8 cellular contexts compared by ENCODE assay signal in genomic region chr19:57813919-57814504, GRCh38. TPM values are rescaled to one million over a fixed set of nuclear protein-coding genes. Genes with fewer than 3 reads are reported as not detected.
A peak's percentile ranks its signal among the peaks of the same experiment; 100 is the strongest.
DNase-seq lines count a peak whose midpoint lies in the region; TF ChIP-seq lines count a peak whose summit lies in the region.

No MANE protein-coding gene starts in this region.

- no peak for TF ChIP-seq CTCF in 22Rv1 (IDR thresholded peaks at IDR 0.05)
- no peak for TF ChIP-seq CTCF in cardiac fibroblast (IDR thresholded peaks at IDR 0.05; ENCODE audit: low read depth, low read length)

- peak overlapping the region; percentile 84 for H3K27ac ChIP-seq in 22Rv1
- H3K27ac ChIP-seq in mesodermal cell (ENCODE audit: low read depth, low read length, severe bottlenecking) = peak overlapping the region; percentile 53

- H3K4me3 Mint-ChIP-seq in IgD-negative memory B cell = peak overlapping the region; percentile 94 to 99 (median 98)

- H3K36me3 ChIP-seq in mesodermal cell (ENCODE audit: control insufficient read depth, insufficient read depth, low read length) = peaks cover 28% of the 10 kb centered on the region

- DNase-seq in cardiac fibroblast (ENCODE audit: low read depth in 2 of 2) (no peak), NCI-H524 treated with DMSO at 0.1 percent for 48 hours (lab: John Stamatoyannopoulos, UW) (no peak), anterior cingulate cortex (lab: John Stamatoyannopoulos, UW) (no peak), GF-D8 (lab: John Stamatoyannopoulos, UW) (no peak), DMS153 treated with DMSO at 0.1 percent for 48 hours (lab: John Stamatoyannopoulos, UW; ENCODE audit: unreplicated experiment) (no peak)

- H3K4me3 ChIP-seq in cardiac fibroblast (replicated peaks in 1 of 2; ENCODE audit: low read depth in 2 of 2, low read length in 2 of 2) = peak overlapping the region; percentile 91 to 95
- H3K4me3 ChIP-seq in mesodermal cell (ENCODE audit: extremely low read depth, insufficient read depth, low read length, poor library complexity, severe bottlenecking) = peak overlapping the region; percentile 95

- H3K36me3 Mint-ChIP-seq in IgD-negative memory B cell = no peaks in the 10 kb centered on the region

- 20 to 22% methylated on average over 12 to 13 of the region's 13 CpGs for WGBS in mesodermal cell (ENCODE audit: insufficient coverage in 2 of 2), 2 experiments

- no peaks in the 10 kb centered on the region for H3K27me3 Mint-ChIP-seq in IgD-negative memory B cell

- no peaks in the 10 kb centered on the region for H3K9me3 ChIP-seq in mesodermal cell (ENCODE audit: control insufficient read depth, low read length)

- peak overlapping the region; percentile 91 to 98 (median 95) for H3K27ac Mint-ChIP-seq in IgD-negative memory B cell

- no peaks in the 10 kb centered on the region for H3K9me3 Mint-ChIP-seq in IgD-negative memory B cell

- peaks cover 25 to 35% (median 26%) of the 10 kb centered on the region in 3 donors for H3K4me1 Mint-ChIP-seq in IgD-negative memory B cell

- peaks cover 3% of the 10 kb centered on the region for H3K4me1 ChIP-seq in mesodermal cell (ENCODE audit: control insufficient read depth, insufficient read depth, low read length, poor library complexity, severe bottlenecking)

RNA-seq across cellular contexts. Expression of gene ZNF552, which starts 0.7 kb away (rescaled TPM):
- 6.8 TPM for polyA plus RNA-seq in IgD-negative memory B cell
- polyA plus RNA-seq in mesodermal cell (2013, experiment 1 of 2) = 3.3 TPM
- polyA plus RNA-seq in mesodermal cell (2013, experiment 2 of 2) = 4.7 TPM

RNA-seq across cellular contexts. Expression of gene ZNF587B, which starts 16.1 kb away (rescaled TPM):
- polyA plus RNA-seq in IgD-negative memory B cell = 3.2 TPM
- 5.3 TPM for polyA plus RNA-seq in mesodermal cell (2013, experiment 1 of 2)
- 5.7 TPM for polyA plus RNA-seq in mesodermal cell (2013, experiment 2 of 2)

RNA-seq across cellular contexts. Expression of gene ZNF587, which starts 35.6 kb away (rescaled TPM):
- 10.5 TPM for polyA plus RNA-seq in IgD-negative memory B cell
- polyA plus RNA-seq in mesodermal cell (2013, experiment 1 of 2) = 23.0 TPM
- 20.2 TPM for polyA plus RNA-seq in mesodermal cell (2013, experiment 2 of 2)

RNA-seq across cellular contexts. Expression of gene ZNF586, which starts 44.5 kb away (rescaled TPM):
- 19.5 TPM for polyA plus RNA-seq in IgD-negative memory B cell
- polyA plus RNA-seq in mesodermal cell (2013, experiment 1 of 2) = 6.0 TPM
- polyA plus RNA-seq in mesodermal cell (2013, experiment 2 of 2) = 5.3 TPM
